Comparison of ENCODE assay signal across 20 cellular contexts in genomic region chr6:44034391-44034861, GRCh38.
A peak's percentile ranks its signal among the peaks of the same experiment; 100 is the strongest.
DNase-seq lines count a peak whose midpoint lies in the region; ATAC-seq, FAIRE-seq and TF ChIP-seq lines count a peak whose summit lies in the region.
"Had no signal": no experiment of that assay in that cellular context is flagged by ENCODE, and none has a peak within 500 bp of the region (broad histone marks: within the 10 kb centered on the region; RNA-seq: fewer than 3 reads in every experiment).

No MANE protein-coding gene starts in this region.

- H3K4me1 Mint-ChIP-seq in endodermal cell: peaks cover 4% of the 10 kb centered on the region
- H3K4me1 Mint-ChIP-seq: activated CD4-positive, alpha-beta T cell treated with anti-CD3 and anti-CD28 coated beads, Interleukin-2, amount 10 ng/mL, durations not matched to agents 7 days and 5 days; CD4-positive, alpha-beta memory T cell had no signal

- no peaks in the 10 kb centered on the region for H3K9me3 Mint-ChIP-seq in endodermal cell
- H3K9me3 Mint-ChIP-seq: activated CD4-positive, alpha-beta T cell treated with anti-CD3 and anti-CD28 coated beads, Interleukin-2, amount 10 ng/mL, durations not matched to agents 7 days and 5 days; brain; CD4-positive, alpha-beta memory T cell; stimulated activated naive CD8-positive, alpha-beta T cell treated with anti-CD3 and anti-CD28 coated beads, Interleukin-15, Interleukin-2, amounts not matched to agents 100 ng/mL and 50 ng/mL, for 24 hours had no signal

- TF ChIP-seq CTCF in PC-3 (conservative IDR thresholded peaks at IDR 0.05; ENCODE audit: low read depth, low read length) (no peak), endodermal cell (conservative IDR thresholded peaks at IDR 0.05) (no peak), prostate gland (IDR thresholded peaks at IDR 0.05) (no peak)

- CTCF ChIA-PET in PC-3 (lab: Charles Lee): no interaction called here

- H3K36me3 ChIP-seq in PC-3 (ENCODE audit: low read depth, low read length): no peaks in the 10 kb centered on the region
- H3K36me3 ChIP-seq in endodermal cell (ENCODE audit: control insufficient read depth, insufficient read depth, low read length): no peaks in the 10 kb centered on the region
- H3K36me3 ChIP-seq in prostate gland: no peaks in the 10 kb centered on the region

- POLR2A ChIA-PET in PC-3 (lab: Charles Lee; ENCODE audit: unreplicated experiment): no interaction called here

- peaks cover 41% of the 10 kb centered on the region for H3K4me1 ChIP-seq in PC-3 (ENCODE audit: insufficient read depth, low read length)
- H3K4me1 ChIP-seq in endodermal cell (ENCODE audit: control insufficient read depth, insufficient read depth, low read length): peaks cover under 1% of the 10 kb centered on the region
- no peaks in the 10 kb centered on the region for H3K4me1 ChIP-seq in prostate gland (replicated peaks)

- H3K27me3 ChIP-seq in PC-3 (ENCODE audit: low read length) (no peaks in the 10 kb centered on the region), endodermal cell (ENCODE audit: control insufficient read depth, insufficient read depth, low read length, poor library complexity, severe bottlenecking) (no peaks in the 10 kb centered on the region), prostate gland (replicated peaks; ENCODE audit: insufficient read depth) (no peaks in the 10 kb centered on the region)

- no peaks in the 10 kb centered on the region for H3K9me2 ChIP-seq in PC-3 (replicated peaks; ENCODE audit: low read length)

- ATAC-seq in PC-3: peak; percentile 65
- ATAC-seq in GM21515 (IDR thresholded peaks at IDR 0.05; ENCODE audit: unreplicated experiment): no peak
- ATAC-seq: left colon, right cardiac atrium, T-helper 17 cell had no signal

- WGBS in endodermal cell (ENCODE audit: insufficient coverage in 1 of 2, insufficient read length in 1 of 2), 2 experiments: 69% methylated on average over 4 of the region's 4 CpGs; no CpG with 5 or more reads in 1 of the 2 experiments
- WGBS in prostate gland: 70% methylated on average over 4 of the region's 4 CpGs

- H3K9me3 ChIP-seq in PC-3 (ENCODE audit: low read length): no peaks in the 10 kb centered on the region
- H3K9me3 ChIP-seq in endodermal cell (ENCODE audit: control insufficient read depth, low read length): no peaks in the 10 kb centered on the region
- no peaks in the 10 kb centered on the region for H3K9me3 ChIP-seq in prostate gland

- FAIRE-seq in HTR-8/SVneo (lab: Jason Lieb, UNC): no peak

- no peaks in the 10 kb centered on the region for H3K79me2 ChIP-seq in PC-3 (ENCODE audit: low read length)

- H3K36me3 Mint-ChIP-seq in endodermal cell (ENCODE audit: low read depth): no peaks in the 10 kb centered on the region
- H3K36me3 Mint-ChIP-seq: brain; CD4-positive, alpha-beta memory T cell had no signal

- H4K20me1 ChIP-seq in PC-3 (ENCODE audit: low read length): no peaks in the 10 kb centered on the region

- peak overlapping the region; percentile 97 for H3K27ac ChIP-seq in PC-3 (ENCODE audit: low read length)
- H3K27ac ChIP-seq in endodermal cell (ENCODE audit: low read depth, low read length): no peak overlapping the region
- H3K27ac ChIP-seq in prostate gland: no peak overlapping the region

- DNase-seq in ELR (ENCODE audit: low read depth) (peak; percentile 24), PC-3 (peak; percentile 84), endodermal cell (peak; percentile 55), renal cortical epithelial cell (ENCODE audit: low read depth) (peak; percentile 89), prostate gland (ENCODE audit: low spot score) (no peak), cortex of kidney (lab: John Stamatoyannopoulos, UW) (no peak), HTR-8/SVneo (ENCODE audit: insufficient read length, low spot score) (no peak)
- DNase-seq: activated CD4-positive, alpha-beta T cell treated with anti-CD3 and anti-CD28 coated beads, Interleukin-2, amount 10 ng/mL, durations not matched to agents 7 days and 5 days; CD4-positive, alpha-beta memory T cell; GF-D8; GM23248; left colon; NCI-H1417; NCI-H446; OCI-M1; T-helper 17 cell had no signal

- intact Hi-C loops in PC-3 (cut with micrococcal nuclease): no loop called here
- intact Hi-C loops in prostate gland (cut with DNase I): no loop called here

- TSS peak; percentile 40 for BruUV-seq in PC-3 (replicated peaks; lab: Mats Ljungman, UMichigan)

- H3K4me3 Mint-ChIP-seq in endodermal cell: no peak overlapping the region
- H3K4me3 Mint-ChIP-seq: activated CD4-positive, alpha-beta T cell treated with anti-CD3 and anti-CD28 coated beads, Interleukin-2, amount 10 ng/mL, durations not matched to agents 7 days and 5 days; brain; CD4-positive, alpha-beta memory T cell; stimulated activated naive CD8-positive, alpha-beta T cell treated with anti-CD3 and anti-CD28 coated beads, Interleukin-15, Interleukin-2, amounts not matched to agents 100 ng/mL and 50 ng/mL, for 24 hours; T-helper 17 cell had no signal

- H3F3A ChIP-seq in PC-3 (ENCODE audit: low read length, unreplicated experiment): peaks cover 7% of the 10 kb centered on the region

- TF ChIP-seq POLR2A in prostate gland (IDR thresholded peaks at IDR 0.05): no peak

- H3K27ac Mint-ChIP-seq in endodermal cell: no peak overlapping the region
- H3K27ac Mint-ChIP-seq: activated CD4-positive, alpha-beta T cell treated with anti-CD3 and anti-CD28 coated beads, Interleukin-2, amount 10 ng/mL, durations not matched to agents 7 days and 5 days; CD4-positive, alpha-beta memory T cell; stimulated activated naive CD8-positive, alpha-beta T cell treated with anti-CD3 and anti-CD28 coated beads, Interleukin-15, Interleukin-2, amounts not matched to agents 100 ng/mL and 50 ng/mL, for 24 hours; T-helper 17 cell had no signal

- H2AFZ ChIP-seq in PC-3 (ENCODE audit: low read length): peak overlapping the region; percentile 17; the same call in 1 of the 2 replicates
- H2AFZ ChIP-seq: GM23248 had no signal

- H3K4me2 ChIP-seq in PC-3 (ENCODE audit: low read length): peak overlapping the region; percentile 63

- H3K4me3 ChIP-seq in PC-3 (ENCODE audit: low read length) (no peak overlapping the region), endodermal cell (ENCODE audit: low read length) (no peak overlapping the region), prostate gland (no peak overlapping the region)
- H3K4me3 ChIP-seq: GM23248 had no signal

- H3K27me3 Mint-ChIP-seq in endodermal cell (ENCODE audit: insufficient read depth): peaks cover 11% of the 10 kb centered on the region

- peak overlapping the region; percentile 61 for H3K9ac ChIP-seq in PC-3 (ENCODE audit: low read length)
- no peak overlapping the region for H3K9ac ChIP-seq in endodermal cell (ENCODE audit: extremely low read depth, low read length, poor library complexity, severe bottlenecking)
- H3K9ac ChIP-seq: GM23248 had no signal

Comparison
In these comparisons a context has a peak if more than half of its experiments do, and no peak if none do; other contexts are left out.
1. DNase-seq: peak in ELR (single experiment), PC-3 (single experiment), endodermal cell (single experiment) and renal cortical epithelial cell (single experiment); none in prostate gland (single experiment), cortex of kidney (single experiment) and HTR-8/SVneo (single experiment).